ENCODE assay signal across 13 cellular contexts in the genomic region with DNA sequence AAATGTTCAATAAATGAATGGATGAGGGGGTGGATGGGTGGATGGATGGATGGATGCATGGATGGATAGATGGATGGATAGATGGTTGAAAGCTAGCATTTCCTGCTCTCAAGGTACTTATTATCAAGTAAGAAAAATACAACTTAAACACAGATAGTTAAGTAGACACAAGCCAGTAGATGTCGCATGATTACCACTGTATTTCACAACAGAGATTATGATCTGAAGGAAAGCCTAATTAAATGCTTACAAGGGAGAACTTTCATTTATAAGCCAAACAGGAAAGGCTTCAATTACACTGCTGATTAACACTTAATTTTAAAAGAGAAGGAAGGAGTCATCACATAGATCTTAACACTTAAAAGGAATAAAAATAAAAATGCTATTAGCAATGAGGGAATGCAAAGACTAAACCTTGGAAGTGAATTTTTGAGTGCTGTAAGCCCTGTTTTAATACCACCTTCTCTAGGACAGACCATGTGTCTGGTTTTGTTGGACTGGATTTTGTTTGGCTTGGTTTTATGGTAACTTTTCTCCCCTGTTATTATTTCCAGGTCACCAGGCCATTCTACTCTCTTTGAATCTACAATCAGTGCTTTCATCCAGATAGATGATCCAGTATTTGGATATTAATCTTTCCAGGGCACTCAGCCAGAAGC.
DNase-seq lines count a peak whose midpoint lies in the region; ATAC-seq and TF ChIP-seq lines count a peak whose summit lies in the region.
"Had no signal": no experiment of that assay in that cellular context is flagged by ENCODE, and none has a peak within 500 bp of the region (broad histone marks: within the 10 kb centered on the region; RNA-seq: fewer than 3 reads in every experiment).

No MANE protein-coding gene starts in this region.

- no peak for TF ChIP-seq RAD21 in SK-N-SH (IDR thresholded peaks at IDR 0.05; ENCODE audit: low read length)

- no peak overlapping the region for H3K4me2 ChIP-seq in SK-N-SH

- no peaks in the 10 kb centered on the region for H4K20me1 ChIP-seq in SK-N-SH (ENCODE audit: insufficient read depth)

- CTCF ChIA-PET in SK-N-SH (lab: Yijun Ruan, JAX), result no interaction called here

- H3K27me3 Mint-ChIP-seq in activated T-cell treated with anti-CD3 and anti-CD28 coated beads, Interleukin-2, amount 50 U/mL, for 72 hours (ENCODE audit: low read depth), result peaks cover 6% of the 10 kb centered on the region
- H3K27me3 Mint-ChIP-seq: naive B cell had no signal

- no peak overlapping the region for H3K4me3 ChIP-seq in SK-N-SH (ENCODE audit: low read depth in 2 of 2, low read length in 1 of 2)
- H3K4me3 ChIP-seq in fibroblast of mammary gland (ENCODE audit: control insufficient read depth, low read depth, low read length), result no peak overlapping the region
- H3K4me3 ChIP-seq: spleen had no signal

- no peaks in the 10 kb centered on the region for H3K27me3 ChIP-seq in SK-N-SH (ENCODE audit: insufficient read depth)
- H3K27me3 ChIP-seq: spleen had no signal

- POLR2A ChIA-PET in SK-N-SH (lab: Yijun Ruan, JAX), result no interaction called here

- H3K9me3 ChIP-seq in SK-N-SH, result no peaks in the 10 kb centered on the region

- no peaks in the 10 kb centered on the region for H3F3A ChIP-seq in SK-N-SH (replicated peaks; ENCODE audit: insufficient read depth)

- no peaks in the 10 kb centered on the region for H3K36me3 ChIP-seq in SK-N-SH (replicated peaks in 1 of 2; ENCODE audit: control insufficient read depth in 1 of 2, insufficient read depth in 2 of 2, low read length in 1 of 2)
- H3K36me3 ChIP-seq: spleen, WERI-Rb-1 had no signal

- no peak overlapping the region for H3K27ac ChIP-seq in SK-N-SH (ENCODE audit: low read depth in 2 of 2, low read length in 1 of 2)
- H3K27ac ChIP-seq: spleen, WERI-Rb-1 had no signal

- peaks cover 0 to 7% of the 10 kb centered on the region in 2 experiments; a peak in 1 of 4 replicates for H3K4me1 ChIP-seq in SK-N-SH (ENCODE audit: control insufficient read depth in 1 of 2, insufficient read depth in 2 of 2, low read depth in 1 of 2, low read length in 1 of 2)
- H3K4me1 ChIP-seq: spleen had no signal

- H3K4me3 Mint-ChIP-seq in activated T-cell treated with anti-CD3 and anti-CD28 coated beads, Interleukin-2, amount 50 U/mL, for 72 hours, result no peak overlapping the region
- H3K4me3 Mint-ChIP-seq: CD14-positive monocyte, naive B cell had no signal

- no peak overlapping the region for H3K9ac ChIP-seq in SK-N-SH

- no peaks in the 10 kb centered on the region for H3K4me1 Mint-ChIP-seq in activated T-cell treated with anti-CD3 and anti-CD28 coated beads, Interleukin-2, amount 50 U/mL, for 72 hours (ENCODE audit: low read depth)
- H3K4me1 Mint-ChIP-seq: CD14-positive monocyte, naive B cell had no signal

- no peak overlapping the region for H3K27ac Mint-ChIP-seq in activated T-cell treated with anti-CD3 and anti-CD28 coated beads, Interleukin-2, amount 50 U/mL, for 72 hours
- H3K27ac Mint-ChIP-seq: CD14-positive monocyte, naive B cell had no signal

- TF ChIP-seq CTCF in SK-N-SH (IDR thresholded peaks at IDR 0.05) (no peak; the same call in 1 of the 2 replicates), fibroblast of mammary gland (conservative IDR thresholded peaks at IDR 0.05; ENCODE audit: control insufficient read depth, insufficient read depth, low read depth, low read length) (peak; percentile 26)

- H2AFZ ChIP-seq in SK-N-SH (ENCODE audit: low read depth), result no peak overlapping the region

- H3K9me2 ChIP-seq in SK-N-SH, result no peaks in the 10 kb centered on the region

- H3K9me3 Mint-ChIP-seq in activated T-cell treated with anti-CD3 and anti-CD28 coated beads, Interleukin-2, amount 50 U/mL, for 72 hours, result peaks cover 0 to 2% of the 10 kb centered on the region in 2 donors

- peak; percentile 53; the same call in 2 of the 3 replicates for ATAC-seq in SK-N-SH treated with all-trans-retinoic acid at 6 μM for 48 hours
- ATAC-seq in HG02885 (IDR thresholded peaks at IDR 0.05; ENCODE audit: poor library complexity, unreplicated experiment), result no peak
- no peak for ATAC-seq in GM18907 (IDR thresholded peaks at IDR 0.05; ENCODE audit: unreplicated experiment)
- ATAC-seq in activated T-cell treated with anti-CD3 and anti-CD28 coated beads, Interleukin-2, amount 50 U/mL, for 72 hours (replicated peaks in 1 of 2), result no peak

- H3K36me3 Mint-ChIP-seq in activated T-cell treated with anti-CD3 and anti-CD28 coated beads, Interleukin-2, amount 50 U/mL, for 72 hours (ENCODE audit: insufficient read depth in 2 of 2), result no peaks in the 10 kb centered on the region
- H3K36me3 Mint-ChIP-seq: CD14-positive monocyte had no signal

- TF ChIP-seq EP300 in SK-N-SH (IDR thresholded peaks at IDR 0.05; ENCODE audit: borderline replicate concordance in 1 of 2, low read depth in 1 of 2, low read length in 1 of 2), result no peak

- DNase-seq in SK-N-SH (no peak), OCI-M1 (lab: John Stamatoyannopoulos, UW) (peak; percentile 23), fibroblast of mammary gland (ENCODE audit: low read depth) (peak; percentile 58)
- no peak for DNase-seq in activated T-cell treated with anti-CD3 and anti-CD28 coated beads, Interleukin-2, amount 50 U/mL, for 72 hours
- DNase-seq in stimulated activated CD4-positive, alpha-beta T cell treated with anti-CD3 and anti-CD28 coated beads, Interleukin-4, amount 100 ng/mL, for 1 hour, result no peak
- DNase-seq: naive B cell, NCI-H446 treated with DMSO at 0.1 percent for 48 hours, spleen, WERI-Rb-1 had no signal

- 83% methylated on average over 1 of the region's 1 CpG for WGBS in SK-N-SH (ENCODE audit: low lambda C conversion rate)

- no peaks in the 10 kb centered on the region for H3K79me2 ChIP-seq in SK-N-SH (ENCODE audit: insufficient read depth)

TF ChIP-seq in SK-N-SH treated with all-trans-retinoic acid at 6 μM for 48 hours, 23 proteins besides CTCF, POLR2A, EP300 and RAD21:
- TF ChIP-seq ARNTL (CRISPR knock-in tag; IDR thresholded peaks at IDR 0.05; ENCODE audit: borderline replicate concordance, low read depth) (no peak), ISL1 (CRISPR knock-in tag; IDR thresholded peaks at IDR 0.05) (no peak)

TF ChIP-seq in SK-N-SH, 30 proteins besides CTCF, POLR2A, EP300 and RAD21:
- no peak for TF ChIP-seq MAX (IDR thresholded peaks at IDR 0.05; ENCODE audit: low read depth)
- no peak for TF ChIP-seq NRF1 (IDR thresholded peaks at IDR 0.05; ENCODE audit: low read depth, low read length)
- TF ChIP-seq, protein P1, sequence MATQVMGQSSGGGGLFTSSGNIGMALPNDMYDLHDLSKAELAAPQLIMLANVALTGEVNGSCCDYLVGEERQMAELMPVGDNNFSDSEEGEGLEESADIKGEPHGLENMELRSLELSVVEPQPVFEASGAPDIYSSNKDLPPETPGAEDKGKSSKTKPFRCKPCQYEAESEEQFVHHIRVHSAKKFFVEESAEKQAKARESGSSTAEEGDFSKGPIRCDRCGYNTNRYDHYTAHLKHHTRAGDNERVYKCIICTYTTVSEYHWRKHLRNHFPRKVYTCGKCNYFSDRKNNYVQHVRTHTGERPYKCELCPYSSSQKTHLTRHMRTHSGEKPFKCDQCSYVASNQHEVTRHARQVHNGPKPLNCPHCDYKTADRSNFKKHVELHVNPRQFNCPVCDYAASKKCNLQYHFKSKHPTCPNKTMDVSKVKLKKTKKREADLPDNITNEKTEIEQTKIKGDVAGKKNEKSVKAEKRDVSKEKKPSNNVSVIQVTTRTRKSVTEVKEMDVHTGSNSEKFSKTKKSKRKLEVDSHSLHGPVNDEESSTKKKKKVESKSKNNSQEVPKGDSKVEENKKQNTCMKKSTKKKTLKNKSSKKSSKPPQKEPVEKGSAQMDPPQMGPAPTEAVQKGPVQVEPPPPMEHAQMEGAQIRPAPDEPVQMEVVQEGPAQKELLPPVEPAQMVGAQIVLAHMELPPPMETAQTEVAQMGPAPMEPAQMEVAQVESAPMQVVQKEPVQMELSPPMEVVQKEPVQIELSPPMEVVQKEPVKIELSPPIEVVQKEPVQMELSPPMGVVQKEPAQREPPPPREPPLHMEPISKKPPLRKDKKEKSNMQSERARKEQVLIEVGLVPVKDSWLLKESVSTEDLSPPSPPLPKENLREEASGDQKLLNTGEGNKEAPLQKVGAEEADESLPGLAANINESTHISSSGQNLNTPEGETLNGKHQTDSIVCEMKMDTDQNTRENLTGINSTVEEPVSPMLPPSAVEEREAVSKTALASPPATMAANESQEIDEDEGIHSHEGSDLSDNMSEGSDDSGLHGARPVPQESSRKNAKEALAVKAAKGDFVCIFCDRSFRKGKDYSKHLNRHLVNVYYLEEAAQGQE (IDR thresholded peaks at IDR 0.05; ENCODE audit: low read depth, low read length), result no peak
- TF ChIP-seq TCF12 (IDR thresholded peaks at IDR 0.05), result no peak
- no peak for TF ChIP-seq FOSL2 (IDR thresholded peaks at IDR 0.05; ENCODE audit: borderline replicate concordance, low read depth)
- no peak for TF ChIP-seq POLR2AphosphoS5 (IDR thresholded peaks at IDR 0.05; ENCODE audit: low read depth, low read length)

Comparison
In these comparisons a context has a peak if more than half of its experiments do, and no peak if none do; other contexts are left out.
1. DNase-seq: peak in OCI-M1 (single experiment) and fibroblast of mammary gland (single experiment); none in SK-N-SH (single experiment), activated T-cell treated with anti-CD3 and anti-CD28 coated beads, Interleukin-2, amount 50 U/mL, for 72 hours (0 of 2) and stimulated activated CD4-positive, alpha-beta T cell treated with anti-CD3 and anti-CD28 coated beads, Interleukin-4, amount 100 ng/mL, for 1 hour (single experiment).